19 cellular contexts compared by ENCODE assay signal in genomic region chr3:44070841-44071240, GRCh38.
DNase-seq lines count a peak whose midpoint lies in the region; ATAC-seq lines count a peak whose summit lies in the region.
"Had no signal": no experiment of that assay in that cellular context is flagged by ENCODE, and none has a peak within 500 bp of the region (broad histone marks: within the 10 kb centered on the region; RNA-seq: fewer than 3 reads in every experiment).

No MANE protein-coding gene starts in this region.

- H3K36me3 Mint-ChIP-seq in stimulated activated naive B cell treated with anti-CD40 and anti-IgM and Interleukin-4, amounts not matched to agents 10 μg/mL and 1 μg/mL and 100 μg/mL, for 72 hours: no peaks in the 10 kb centered on the region
- H3K36me3 Mint-ChIP-seq: CD4-positive, alpha-beta memory T cell; CD8-positive, alpha-beta memory T cell had no signal

- H3K4me1 Mint-ChIP-seq in stimulated activated naive B cell treated with anti-CD40 and anti-IgM and Interleukin-4, amounts not matched to agents 10 μg/mL and 1 μg/mL and 100 μg/mL, for 72 hours: no peaks in the 10 kb centered on the region
- H3K4me1 Mint-ChIP-seq: B cell; CD4-positive, alpha-beta memory T cell; CD8-positive, alpha-beta memory T cell had no signal

- no peak for ATAC-seq in left ventricle myocardium superior
- no peak for ATAC-seq in stimulated activated naive B cell treated with anti-CD40 and anti-IgM and Interleukin-4, amounts not matched to agents 10 μg/mL and 1 μg/mL and 100 μg/mL, for 72 hours (replicated peaks)
- ATAC-seq: A549, GM12878 had no signal

- DNase-seq in cardiac septum (ENCODE audit: low spot score) (peak; percentile 12), left ventricle myocardium superior (no peak), amygdala (lab: John Stamatoyannopoulos, UW) (no peak), kidney glomerular epithelial cell (lab: John Stamatoyannopoulos, UW) (no peak)
- no peak for DNase-seq in stimulated activated naive B cell treated with anti-CD40 and anti-IgM and Interleukin-4, amounts not matched to agents 10 μg/mL and 1 μg/mL and 100 μg/mL, for 72 hours
- DNase-seq: AML-193; CD4-positive, alpha-beta memory T cell; CD8-positive, alpha-beta memory T cell; COR-L47; DMS 273 treated with DMSO at 0.1 percent for 48 hours; DMS153; DMS53; DMS79; DND-41; EL; GDM1 had no signal

- peak overlapping the region; percentile 15 for H3K27ac Mint-ChIP-seq in stimulated activated naive B cell treated with anti-CD40 and anti-IgM and Interleukin-4, amounts not matched to agents 10 μg/mL and 1 μg/mL and 100 μg/mL, for 72 hours
- H3K27ac Mint-ChIP-seq: B cell; CD4-positive, alpha-beta memory T cell had no signal

- no peaks in the 10 kb centered on the region for H3K9me3 Mint-ChIP-seq in stimulated activated naive B cell treated with anti-CD40 and anti-IgM and Interleukin-4, amounts not matched to agents 10 μg/mL and 1 μg/mL and 100 μg/mL, for 72 hours
- H3K9me3 Mint-ChIP-seq: CD4-positive, alpha-beta memory T cell; CD8-positive, alpha-beta memory T cell had no signal

- no peak overlapping the region for H3K4me3 Mint-ChIP-seq in stimulated activated naive B cell treated with anti-CD40 and anti-IgM and Interleukin-4, amounts not matched to agents 10 μg/mL and 1 μg/mL and 100 μg/mL, for 72 hours
- H3K4me3 Mint-ChIP-seq: B cell; CD4-positive, alpha-beta memory T cell; CD8-positive, alpha-beta memory T cell had no signal

- intact Hi-C loops in cardiac septum (cut with DNase I): loop anchor here (10.0 kb wide), 1 partner anchor 296 kb away; no protein-coding TSS in a partner anchor
- intact Hi-C loops in left ventricle myocardium superior (cut with micrococcal nuclease): no loop called here

- peaks cover 18 to 36% of the 10 kb centered on the region in 2 donors for H3K27me3 Mint-ChIP-seq in stimulated activated naive B cell treated with anti-CD40 and anti-IgM and Interleukin-4, amounts not matched to agents 10 μg/mL and 1 μg/mL and 100 μg/mL, for 72 hours
- H3K27me3 Mint-ChIP-seq: B cell had no signal
